19 cellular contexts compared by ENCODE assay signal in the genomic region with DNA sequence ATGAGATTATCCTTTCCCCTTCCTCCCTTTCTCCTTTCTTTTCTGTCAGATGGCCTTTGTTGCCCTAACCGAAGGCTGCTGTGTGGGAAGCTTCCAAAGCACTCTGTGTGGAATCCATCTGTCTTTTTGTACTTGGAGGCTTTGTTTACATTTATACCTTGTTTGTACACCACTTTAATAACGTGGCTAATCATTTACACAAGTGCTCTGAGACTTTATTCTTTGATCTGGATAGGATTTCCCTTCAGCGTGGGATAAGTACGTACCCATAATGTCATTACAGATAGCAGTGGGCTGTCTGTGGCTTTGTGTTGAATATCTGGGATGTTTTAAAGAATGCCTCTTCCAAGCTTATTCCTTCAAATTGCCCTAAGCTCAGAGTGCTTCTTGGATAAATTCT.
A peak's percentile ranks its signal among the peaks of the same experiment; 100 is the strongest.
DNase-seq lines count a peak whose midpoint lies in the region; ATAC-seq, FAIRE-seq and TF ChIP-seq lines count a peak whose summit lies in the region.
"Had no signal": no experiment of that assay in that cellular context is flagged by ENCODE, and none has a peak within 500 bp of the region (broad histone marks: within the 10 kb centered on the region; RNA-seq: fewer than 3 reads in every experiment).

No MANE protein-coding gene starts in this region.

- TF ChIP-seq CTCF in glutamatergic neuron (IDR thresholded peaks at IDR 0.05; ENCODE audit: partially characterized antibody, unreplicated experiment) (no peak), heart right ventricle (IDR thresholded peaks at IDR 0.05) (no peak)

- no peak overlapping the region for H3K27ac ChIP-seq in small intestine (ENCODE audit: low read depth in 1 of 2, low read length in 1 of 2)
- H3K27ac ChIP-seq in heart right ventricle = no peak overlapping the region
- H3K27ac ChIP-seq: BLaER1, dorsolateral prefrontal cortex, esophagus muscularis mucosa, pancreas, transverse colon had no signal

- peak overlapping the region; percentile 76 for H3K27ac Mint-ChIP-seq in glutamatergic neuron (ENCODE audit: unreplicated experiment)
- H3K27ac Mint-ChIP-seq: activated CD4-positive, alpha-beta T cell treated with anti-CD3 and anti-CD28 coated beads, Interleukin-2, amount 10 ng/mL, durations not matched to agents 24 days and 14 days; activated naive CD8-positive, alpha-beta T cell had no signal

- no peaks in the 10 kb centered on the region for H3K27me3 ChIP-seq in small intestine (ENCODE audit: control insufficient read depth in 2 of 2, insufficient read depth in 2 of 2, low read length in 2 of 2)
- no peaks in the 10 kb centered on the region for H3K27me3 ChIP-seq in heart right ventricle
- H3K27me3 ChIP-seq: BLaER1, dorsolateral prefrontal cortex, esophagus muscularis mucosa, transverse colon had no signal

- H3K4me3 ChIP-seq in small intestine (ENCODE audit: low read depth in 1 of 2, low read length in 2 of 2) = no peak overlapping the region
- no peak overlapping the region for H3K4me3 ChIP-seq in heart right ventricle
- H3K4me3 ChIP-seq: BLaER1, dorsolateral prefrontal cortex, esophagus muscularis mucosa, pancreas, transverse colon had no signal

- no peak overlapping the region for H3K4me3 Mint-ChIP-seq in glutamatergic neuron (ENCODE audit: unreplicated experiment)
- H3K4me3 Mint-ChIP-seq: activated CD4-positive, alpha-beta T cell treated with anti-CD3 and anti-CD28 coated beads, Interleukin-2, amount 10 ng/mL, durations not matched to agents 24 days and 14 days; activated naive CD8-positive, alpha-beta T cell had no signal

- peak; percentile 39 for DNase-seq in NCI-H1092 (lab: John Stamatoyannopoulos, UW)
- DNase-seq in NCI-H774 (lab: John Stamatoyannopoulos, UW) = peak; percentile 13
- no peak for DNase-seq in glutamatergic neuron
- DNase-seq in small intestine = peak; percentile 1
- no peak for DNase-seq in heart right ventricle
- no peak for DNase-seq in posterior cingulate gyrus
- DNase-seq in nucleus accumbens (lab: John Stamatoyannopoulos, UW) = no peak
- DNase-seq: activated CD4-positive, alpha-beta T cell treated with anti-CD3 and anti-CD28 coated beads, Interleukin-2, amount 10 ng/mL, durations not matched to agents 24 days and 14 days; DMS79; dorsolateral prefrontal cortex; NCI-H446; OCI-M1; pancreas; stimulated activated naive CD4-positive, alpha-beta T cell; transverse colon had no signal

- intact Hi-C loops in heart right ventricle (cut with DNase I) = no loop called here
- intact Hi-C loops in posterior cingulate gyrus (cut with DNase I) = no loop called here

- peaks cover 3% of the 10 kb centered on the region for H3K4me1 Mint-ChIP-seq in glutamatergic neuron (ENCODE audit: low read depth, unreplicated experiment)
- H3K4me1 Mint-ChIP-seq: activated CD4-positive, alpha-beta T cell treated with anti-CD3 and anti-CD28 coated beads, Interleukin-2, amount 10 ng/mL, durations not matched to agents 24 days and 14 days had no signal

- no peak for FAIRE-seq in small intestine (lab: Jason Lieb, UNC)
- FAIRE-seq: bronchial epithelial cell, pancreas had no signal

- 13 to 31% (median 16%) methylated on average over 4 of the region's 4 CpGs for WGBS in small intestine, 3 donors
- 35 to 39% methylated on average over 4 of the region's 4 CpGs for WGBS in heart right ventricle, 2 donors

- H3K9me3 ChIP-seq in small intestine (ENCODE audit: control insufficient read depth, low read depth) (no peaks in the 10 kb centered on the region), heart right ventricle (peaks cover 0 to 6% (median 0%) of the 10 kb centered on the region in 11 donors)
- H3K9me3 ChIP-seq: BLaER1, esophagus muscularis mucosa, pancreas, transverse colon had no signal

- no peaks in the 10 kb centered on the region for H3K27me3 Mint-ChIP-seq in glutamatergic neuron (ENCODE audit: unreplicated experiment)
- H3K27me3 Mint-ChIP-seq: activated CD4-positive, alpha-beta T cell treated with anti-CD3 and anti-CD28 coated beads, Interleukin-2, amount 10 ng/mL, durations not matched to agents 24 days and 14 days had no signal

- no peak for ATAC-seq in heart right ventricle

- no peaks in the 10 kb centered on the region for H3K36me3 ChIP-seq in small intestine (ENCODE audit: control insufficient read depth in 2 of 2, insufficient read depth in 2 of 2, low read length in 2 of 2)
- H3K36me3 ChIP-seq in heart right ventricle = no peaks in the 10 kb centered on the region
- H3K36me3 ChIP-seq: BLaER1, esophagus muscularis mucosa, pancreas, transverse colon had no signal

- H3K9me3 Mint-ChIP-seq in glutamatergic neuron (ENCODE audit: unreplicated experiment) = no peaks in the 10 kb centered on the region
- H3K9me3 Mint-ChIP-seq: activated CD4-positive, alpha-beta T cell treated with anti-CD3 and anti-CD28 coated beads, Interleukin-2, amount 10 ng/mL, durations not matched to agents 24 days and 14 days had no signal

- H3K36me3 Mint-ChIP-seq in glutamatergic neuron (ENCODE audit: unreplicated experiment) = no peaks in the 10 kb centered on the region
- H3K36me3 Mint-ChIP-seq: activated naive CD8-positive, alpha-beta T cell had no signal

- H3K4me1 ChIP-seq in small intestine (ENCODE audit: control insufficient read depth in 2 of 2, insufficient read depth in 1 of 2, low read depth in 1 of 2, low read length in 1 of 2) (no peaks in the 10 kb centered on the region), heart right ventricle (no peaks in the 10 kb centered on the region)
- H3K4me1 ChIP-seq: BLaER1, esophagus muscularis mucosa, transverse colon had no signal

Comparison
In these comparisons a context has a peak if more than half of its experiments do, and no peak if none do; other contexts are left out.
1. DNase-seq: peak in NCI-H1092 (single experiment), NCI-H774 (single experiment) and small intestine (single experiment); none in glutamatergic neuron (single experiment), heart right ventricle (0 of 2), posterior cingulate gyrus (0 of 10) and nucleus accumbens (0 of 56).